ENCODE assay signal across 15 cellular contexts in the genomic region with DNA sequence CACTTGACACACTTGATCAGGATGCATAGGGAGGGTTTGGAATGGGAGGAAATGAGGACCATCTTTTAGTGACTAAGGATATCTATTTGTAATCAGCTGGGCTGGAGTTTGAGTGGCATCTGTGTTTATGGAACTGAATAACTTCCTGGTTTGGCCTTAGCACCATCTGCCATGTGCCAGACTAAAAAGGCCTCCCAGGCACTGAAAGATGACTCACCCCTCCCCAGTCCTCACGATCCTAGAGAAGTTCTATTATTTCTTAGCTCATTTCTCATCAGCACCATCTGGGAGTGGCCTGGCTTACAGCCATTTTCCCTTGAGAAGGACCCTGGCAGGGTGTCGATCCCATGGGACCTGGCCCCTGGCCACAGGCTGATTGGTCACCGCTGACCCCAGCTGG. TPM values are rescaled to one million over a fixed set of nuclear protein-coding genes. Genes with fewer than 3 reads are reported as not detected.
DNase-seq lines count a peak whose midpoint lies in the region; ATAC-seq and TF ChIP-seq lines count a peak whose summit lies in the region.
"Had no signal": no experiment of that assay in that cellular context is flagged by ENCODE, and none has a peak within 500 bp of the region (broad histone marks: within the 10 kb centered on the region; RNA-seq: fewer than 3 reads in every experiment).

No MANE protein-coding gene starts in this region.

- in situ Hi-C loops in astrocyte of the cerebellum (cut with HindIII; ENCODE audit: low sequenced_read_pairs) = no loop called here

- DNase-seq in NCI-H2029 (lab: John Stamatoyannopoulos, UW) (peak; percentile 1), NCI-H2029 treated with DMSO at 0.1 percent for 48 hours (lab: John Stamatoyannopoulos, UW) (no peak), MV-4-11 (lab: John Stamatoyannopoulos, UW) (peak; percentile 75), astrocyte of the cerebellum (ENCODE audit: low read depth) (peak; percentile 4), renal cortical epithelial cell (ENCODE audit: low read depth) (peak; percentile 41), activated gamma-delta T cell treated with Interleukin-2 at 50 U/mL for 16 hours (no peak)
- DNase-seq: activated CD8-positive, alpha-beta T cell treated with anti-CD3 and anti-CD28 coated beads, Interleukin-2, amount 10 ng/mL, durations not matched to agents 7 days and 5 days; activated naive CD4-positive, alpha-beta T cell treated with anti-CD3 and anti-CD28 coated beads for 36 hours; Kasumi-1; posterior cingulate gyrus had no signal

- no peak overlapping the region for H3K4me3 ChIP-seq in astrocyte of the cerebellum (ENCODE audit: low read depth, low read length)

- TF ChIP-seq CTCF in astrocyte of the cerebellum (IDR thresholded peaks at IDR 0.05; ENCODE audit: low read depth, low read length, missing control alignments) = no peak

- ATAC-seq in HG02798 (IDR thresholded peaks at IDR 0.05; ENCODE audit: poor library complexity, unreplicated experiment) (no peak), HG03342 (IDR thresholded peaks at IDR 0.05; ENCODE audit: unreplicated experiment) (no peak)
- ATAC-seq: activated CD8-positive, alpha-beta T cell treated with anti-CD3 and anti-CD28 coated beads, Interleukin-2, amount 10 ng/mL, durations not matched to agents 7 days and 5 days; esophagus mucosa had no signal

RNA-seq across cellular contexts. Expression of a gene that starts 23.9 kb away (rescaled TPM):
- total RNA-seq in renal cortical epithelial cell = not detected in 2 replicates
- total RNA-seq: activated CD8-positive, alpha-beta T cell treated with anti-CD3 and anti-CD28 coated beads, Interleukin-2, amount 10 ng/mL, durations not matched to agents 7 days and 5 days; activated naive CD4-positive, alpha-beta T cell treated with anti-CD3 and anti-CD28 coated beads for 36 hours; mononuclear cell; T-helper 2 cell treated with Interferon-gamma antibody and Interleukin-4, amounts not matched to agents 100 ng/mL and 5 ng/mL, for 36 hours had no signal

Comparison
In these comparisons a context has a peak if more than half of its experiments do, and no peak if none do; other contexts are left out.
1. DNase-seq: peak in NCI-H2029 (single experiment), MV-4-11 (single experiment), astrocyte of the cerebellum (single experiment) and renal cortical epithelial cell (single experiment); none in NCI-H2029 treated with DMSO at 0.1 percent for 48 hours (single experiment) and activated gamma-delta T cell treated with Interleukin-2 at 50 U/mL for 16 hours (single experiment).